26 cellular contexts compared by ENCODE assay signal in genomic region chr3:190180268-190180667, GRCh38. TPM values are rescaled to one million over a fixed set of nuclear protein-coding genes. Genes with fewer than 3 reads are reported as not detected.
DNase-seq lines count a peak whose midpoint lies in the region; ATAC-seq, FAIRE-seq and TF ChIP-seq lines count a peak whose summit lies in the region.
"Had no signal": no experiment of that assay in that cellular context is flagged by ENCODE, and none has a peak within 500 bp of the region (broad histone marks: within the 10 kb centered on the region; RNA-seq: fewer than 3 reads in every experiment).

No MANE protein-coding gene starts in this region.

- peak overlapping the region; percentile 34 for H3K27ac Mint-ChIP-seq in astrocyte (ENCODE audit: unreplicated experiment)
- H3K27ac Mint-ChIP-seq: activated CD8-positive, alpha-beta memory T cell treated with anti-CD3 and anti-CD28 coated beads, Interleukin-2, amount 10 ng/mL, durations not matched to agents 7 days and 5 days; activated naive CD8-positive, alpha-beta T cell treated with anti-CD3 and anti-CD28 coated beads for 36 hours; activated T-helper 17 cell treated with anti-CD3 and anti-CD28 coated beads, Interleukin-2, amount 50 U/mL, for 72 hours; CD4-positive, alpha-beta T cell; natural killer cell; T-helper 1 cell treated with Interleukin-12 subunit alpha and Interleukin-12 subunit beta and Interleukin-4 antibody, amounts not matched to agents 30 μg/mL and 1 μg/mL, for 36 hours had no signal

- no peaks in the 10 kb centered on the region for H3K36me3 ChIP-seq in astrocyte (ENCODE audit: insufficient read depth, low read length)
- no peaks in the 10 kb centered on the region for H3K36me3 ChIP-seq in keratinocyte (ENCODE audit: control insufficient read depth in 2 of 2, extremely low read depth in 1 of 2, insufficient read depth in 2 of 2, low read length in 2 of 2)
- no peaks in the 10 kb centered on the region for H3K36me3 ChIP-seq in colonic mucosa
- H3K36me3 ChIP-seq: HAP-1, ovary, uterus had no signal

- no peaks in the 10 kb centered on the region for H3K9me3 ChIP-seq in astrocyte (ENCODE audit: insufficient read depth, low read depth, low read length)
- no peaks in the 10 kb centered on the region for H3K9me3 ChIP-seq in keratinocyte (ENCODE audit: control insufficient read depth, low read depth, low read length)
- no peaks in the 10 kb centered on the region for H3K9me3 ChIP-seq in colonic mucosa
- H3K9me3 ChIP-seq: HAP-1, ovary, uterus had no signal

- H3K4me3 ChIP-seq in AG10803 (ENCODE audit: low read length) (no peak overlapping the region), astrocyte (ENCODE audit: insufficient read depth, low read depth, low read length) (no peak overlapping the region), keratinocyte (ENCODE audit: control insufficient read depth in 2 of 3, extremely low read depth in 1 of 3, insufficient read depth in 2 of 3, low read depth in 1 of 3, low read length in 3 of 3) (no peak overlapping the region), colonic mucosa (no peak overlapping the region), dorsolateral prefrontal cortex (no peak overlapping the region)
- H3K4me3 ChIP-seq: HAP-1, hepatocyte, ovary, uterus had no signal

- ATAC-seq in HG02610 (IDR thresholded peaks at IDR 0.05; ENCODE audit: unreplicated experiment), result peak; percentile 77
- no peak for ATAC-seq in GM18498 (IDR thresholded peaks at IDR 0.05; ENCODE audit: unreplicated experiment)
- no peak for ATAC-seq in left colon
- ATAC-seq: activated CD8-positive, alpha-beta memory T cell treated with anti-CD3 and anti-CD28 coated beads, Interleukin-2, amount 10 ng/mL, durations not matched to agents 7 days and 5 days; activated T-helper 17 cell treated with anti-CD3 and anti-CD28 coated beads, Interleukin-2, amount 50 U/mL, for 72 hours; natural killer cell; right cardiac atrium had no signal

- DNase-seq in AG10803 (ENCODE audit: low read depth) (peak; percentile 24), astrocyte (ENCODE audit: low read depth) (peak; percentile 33), keratinocyte (ENCODE audit: low read depth, low spot score) (no peak), left colon (no peak), colonic mucosa (no peak), dorsolateral prefrontal cortex (no peak)
- DNase-seq: activated CD4-positive, alpha-beta T cell treated with anti-CD3 and anti-CD28 coated beads for 48 hours; activated CD8-positive, alpha-beta memory T cell treated with anti-CD3 and anti-CD28 coated beads, Interleukin-2, amount 10 ng/mL, durations not matched to agents 7 days and 5 days; activated naive CD8-positive, alpha-beta T cell treated with anti-CD3 and anti-CD28 coated beads for 36 hours; CD4-positive, alpha-beta T cell; DMS153; natural killer cell; NCI-H748 treated with DMSO at 0.1 percent for 48 hours; ovary; right cardiac atrium; SHP77; substantia nigra; uterus had no signal

- H4K20me1 ChIP-seq in astrocyte (ENCODE audit: insufficient read depth, low read length) (no peaks in the 10 kb centered on the region), keratinocyte (ENCODE audit: control insufficient read depth, extremely low read depth, insufficient read depth, low read length) (no peaks in the 10 kb centered on the region)

- intact Hi-C loops in left colon (cut with DNase I, micrococcal nuclease) (no loop called here), colonic mucosa (cut with DNase I) (no loop called here), dorsolateral prefrontal cortex (cut with DNase I) (no loop called here)

- H3K79me2 ChIP-seq in astrocyte (ENCODE audit: insufficient read depth, low read length) (no peaks in the 10 kb centered on the region), keratinocyte (ENCODE audit: control insufficient read depth, insufficient read depth, low read length) (no peaks in the 10 kb centered on the region)
- H3K79me2 ChIP-seq: hepatocyte had no signal

- TF ChIP-seq CTCF in AG10803 (conservative IDR thresholded peaks at IDR 0.05; ENCODE audit: low read length) (no peak), astrocyte (IDR thresholded peaks at IDR 0.05; ENCODE audit: insufficient read depth, low read depth, low read length) (no peak), keratinocyte (optimal IDR thresholded peaks at IDR 0.05 in 1 of 3, IDR thresholded peaks at IDR 0.05 in 1 of 3, conservative IDR thresholded peaks at IDR 0.05 in 1 of 3; ENCODE audit: extremely low read depth in 1 of 3, insufficient read depth in 2 of 3, low read length in 3 of 3) (no peak), colonic mucosa (IDR thresholded peaks at IDR 0.05) (no peak), dorsolateral prefrontal cortex (IDR thresholded peaks at IDR 0.05 in 54 of 56, conservative IDR thresholded peaks at IDR 0.05 in 2 of 56; ENCODE audit: low read depth in 1 of 56, partially characterized antibody in 56 of 56) (no peak)

- H3K9ac ChIP-seq in astrocyte (ENCODE audit: low read length) (no peak overlapping the region), keratinocyte (ENCODE audit: control insufficient read depth, extremely low read depth, insufficient read depth, low read length) (no peak overlapping the region), colonic mucosa (ENCODE audit: low read depth in 2 of 2, low read length in 2 of 2) (no peak overlapping the region)

- H3K4me1 Mint-ChIP-seq in astrocyte (ENCODE audit: low read depth, unreplicated experiment), result peaks cover 14% of the 10 kb centered on the region
- H3K4me1 Mint-ChIP-seq: activated naive CD8-positive, alpha-beta T cell treated with anti-CD3 and anti-CD28 coated beads for 36 hours; activated T-helper 17 cell treated with anti-CD3 and anti-CD28 coated beads, Interleukin-2, amount 50 U/mL, for 72 hours; natural killer cell had no signal

- dilution Hi-C loops in keratinocyte (cut with MboI; ENCODE audit: extremely low pct_ligation_motif_present, low sequenced_read_pairs), result no loop called here

- peaks cover 4% of the 10 kb centered on the region for H3K36me3 Mint-ChIP-seq in astrocyte (ENCODE audit: low read depth, unreplicated experiment)
- H3K36me3 Mint-ChIP-seq: activated CD8-positive, alpha-beta memory T cell treated with anti-CD3 and anti-CD28 coated beads, Interleukin-2, amount 10 ng/mL, durations not matched to agents 7 days and 5 days; activated naive CD8-positive, alpha-beta T cell treated with anti-CD3 and anti-CD28 coated beads for 36 hours; natural killer cell had no signal

- H3K27ac ChIP-seq in astrocyte (ENCODE audit: low read depth, low read length) (peak overlapping the region; percentile 10), keratinocyte (ENCODE audit: control insufficient read depth, insufficient read depth, low read length) (peak overlapping the region; percentile 76), colonic mucosa (no peak overlapping the region), dorsolateral prefrontal cortex (no peak overlapping the region)
- H3K27ac ChIP-seq: hepatocyte, ovary, uterus had no signal

- H3K9me3 Mint-ChIP-seq in astrocyte (ENCODE audit: unreplicated experiment), result peaks cover 2% of the 10 kb centered on the region
- H3K9me3 Mint-ChIP-seq: activated naive CD8-positive, alpha-beta T cell treated with anti-CD3 and anti-CD28 coated beads for 36 hours; activated T-helper 17 cell treated with anti-CD3 and anti-CD28 coated beads, Interleukin-2, amount 50 U/mL, for 72 hours; CD4-positive, alpha-beta T cell; natural killer cell; T-helper 1 cell treated with Interleukin-12 subunit alpha and Interleukin-12 subunit beta and Interleukin-4 antibody, amounts not matched to agents 30 μg/mL and 1 μg/mL, for 36 hours had no signal

- H3K4me2 ChIP-seq in astrocyte (ENCODE audit: low read length) (peak overlapping the region; percentile 21), keratinocyte (ENCODE audit: control insufficient read depth, extremely low read depth, insufficient read depth, low read depth, low read length) (peak overlapping the region; percentile 2)
- H3K4me2 ChIP-seq: hepatocyte had no signal

- H3K4me1 ChIP-seq in astrocyte (ENCODE audit: insufficient read depth, low read length), result peaks cover 13% of the 10 kb centered on the region
- H3K4me1 ChIP-seq in keratinocyte (ENCODE audit: control insufficient read depth, extremely low read depth, insufficient read depth, low read length), result peaks cover 33% of the 10 kb centered on the region
- H3K4me1 ChIP-seq in colonic mucosa, result no peaks in the 10 kb centered on the region
- H3K4me1 ChIP-seq: HAP-1, uterus had no signal

- no peak overlapping the region for H2AFZ ChIP-seq in astrocyte (ENCODE audit: low read depth, low read length)
- H2AFZ ChIP-seq in keratinocyte (ENCODE audit: control insufficient read depth, low read length), result no peak overlapping the region
- H2AFZ ChIP-seq: hepatocyte had no signal

- H3K4me3 Mint-ChIP-seq in astrocyte (ENCODE audit: unreplicated experiment), result no peak overlapping the region
- H3K4me3 Mint-ChIP-seq: activated CD8-positive, alpha-beta memory T cell treated with anti-CD3 and anti-CD28 coated beads, Interleukin-2, amount 10 ng/mL, durations not matched to agents 7 days and 5 days; activated naive CD8-positive, alpha-beta T cell treated with anti-CD3 and anti-CD28 coated beads for 36 hours; activated T-helper 17 cell treated with anti-CD3 and anti-CD28 coated beads, Interleukin-2, amount 50 U/mL, for 72 hours; CD4-positive, alpha-beta T cell; natural killer cell; T-helper 1 cell treated with Interleukin-12 subunit alpha and Interleukin-12 subunit beta and Interleukin-4 antibody, amounts not matched to agents 30 μg/mL and 1 μg/mL, for 36 hours had no signal

- H3K27me3 Mint-ChIP-seq in astrocyte (ENCODE audit: low read depth, unreplicated experiment), result no peaks in the 10 kb centered on the region

- H3K27me3 ChIP-seq in astrocyte (ENCODE audit: insufficient read depth, low read length) (no peaks in the 10 kb centered on the region), keratinocyte (ENCODE audit: control insufficient read depth, extremely low read depth, insufficient read depth, low read length) (no peaks in the 10 kb centered on the region), colonic mucosa (no peaks in the 10 kb centered on the region), dorsolateral prefrontal cortex (no peaks in the 10 kb centered on the region)
- H3K27me3 ChIP-seq: hepatocyte, ovary, uterus had no signal

- no peaks in the 10 kb centered on the region for H3K9me1 ChIP-seq in keratinocyte (ENCODE audit: control insufficient read depth, extremely low read depth, insufficient read depth, low read length)

- FAIRE-seq in astrocyte (lab: Jason Lieb, UNC) (no peak), keratinocyte (lab: Jason Lieb, UNC) (peak; percentile 13)
- FAIRE-seq: colon, islet of Langerhans had no signal

RNA-seq across cellular contexts. Expression of gene P3H2, which starts 59.6 kb away (rescaled TPM):
- total RNA-seq in astrocyte (46.9 and 57.7 TPM in 2 replicates), left colon (10 to 100 TPM; 39.5 to 46.4 TPM), colonic mucosa (10 to 100 TPM; 14.6 to 22.2 TPM), dorsolateral prefrontal cortex (10 to 100 TPM in 32 of 120 experiments, 1 to 10 TPM in 88; 2.9 to 14.9 (median 8.8) TPM)
- polyA plus RNA-seq in keratinocyte, result 80.7 to 115 TPM (median 91.4 TPM) in 3 replicates
- 160 TPM for polyA plus RNA-seq in keratinocyte (2011; ENCODE audit: low read depth)
- 56.0 and 77.5 TPM in 2 replicates for polyA plus RNA-seq in keratinocyte (2011; cell fraction: cytosol; rRNA removed)
- polyA plus RNA-seq in keratinocyte (2011; cell fraction: nucleus; rRNA removed), result 143 and 179 TPM in 2 replicates
- polyA plus RNA-seq in keratinocyte (2012; ENCODE audit: low replicate concordance), result 43.2 and 72.1 TPM in 2 replicates
- polyA minus RNA-seq in keratinocyte, result 27.9 to 146 TPM (median 80.1 TPM) in 3 replicates
- 72.9 TPM for polyA minus RNA-seq in keratinocyte (2011; cell fraction: cytosol; rRNA and poly(A)+ RNA removed)
- 119 and 286 TPM in 2 replicates for polyA minus RNA-seq in keratinocyte (2011; cell fraction: nucleus; rRNA and poly(A)+ RNA removed)
- total RNA-seq: activated CD8-positive, alpha-beta memory T cell treated with anti-CD3 and anti-CD28 coated beads, Interleukin-2, amount 10 ng/mL, durations not matched to agents 7 days and 5 days; activated naive CD8-positive, alpha-beta T cell treated with anti-CD3 and anti-CD28 coated beads for 36 hours; activated T-helper 17 cell treated with anti-CD3 and anti-CD28 coated beads, Interleukin-2, amount 50 U/mL, for 72 hours; CD4-positive, alpha-beta T cell had no signal

Comparison
In these comparisons a context has a peak if more than half of its experiments do, and no peak if none do; other contexts are left out.
1. DNase-seq: peak in AG10803 (single experiment) and astrocyte (single experiment); none in keratinocyte (single experiment), left colon (0 of 2), colonic mucosa (single experiment) and dorsolateral prefrontal cortex (0 of 10).
2. H3K27ac ChIP-seq: peak in astrocyte (single experiment) and keratinocyte (single experiment); none in colonic mucosa (single experiment) and dorsolateral prefrontal cortex (0 of 59).